16 cellular contexts compared by ENCODE assay signal in genomic region chr12:19850341-19851065, GRCh38.
DNase-seq lines count a peak whose midpoint lies in the region; ATAC-seq, FAIRE-seq and TF ChIP-seq lines count a peak whose summit lies in the region.
"Had no signal": no experiment of that assay in that cellular context is flagged by ENCODE, and none has a peak within 500 bp of the region (broad histone marks: within the 10 kb centered on the region; RNA-seq: fewer than 3 reads in every experiment).

No MANE protein-coding gene starts in this region.

- no peak overlapping the region for H3K4me3 ChIP-seq in muscle layer of duodenum (ENCODE audit: low read depth in 1 of 2, low read length in 2 of 2)
- H3K4me3 ChIP-seq: testis had no signal

- peaks cover 20% of the 10 kb centered on the region for H3K4me1 Mint-ChIP-seq in activated CD8-positive, alpha-beta T cell treated with anti-CD3 and anti-CD28 coated beads for 36 hours (ENCODE audit: low read depth)
- H3K4me1 Mint-ChIP-seq in activated CD8-positive, alpha-beta T cell treated with anti-CD3 and anti-CD28 coated beads, Interleukin-2, amount 10 ng/mL, durations not matched to agents 7 days and 5 days (ENCODE audit: low read depth), result no peaks in the 10 kb centered on the region
- peaks cover 24% of the 10 kb centered on the region for H3K4me1 Mint-ChIP-seq in type B pancreatic cell (ENCODE audit: unreplicated experiment)

- no peaks in the 10 kb centered on the region for H3K27me3 ChIP-seq in muscle layer of duodenum (ENCODE audit: low read depth, low read length)
- H3K27me3 ChIP-seq: testis had no signal

- POLR2A ChIA-PET in activated CD8-positive, alpha-beta T cell treated with anti-CD3 and anti-CD28 coated beads for 36 hours (lab: Charles Lee), result interaction anchor here (0.6 kb wide), 1 partner anchor 161 kb away, joined by 3 read pairs; no protein-coding TSS in a partner anchor
- POLR2A ChIA-PET in activated CD8-positive, alpha-beta T cell treated with anti-CD3 and anti-CD28 coated beads, Interleukin-2, amount 10 ng/mL, durations not matched to agents 7 days and 5 days (lab: Charles Lee), result no interaction called here

- peak overlapping the region; percentile 28 for H3K27ac Mint-ChIP-seq in activated CD8-positive, alpha-beta T cell treated with anti-CD3 and anti-CD28 coated beads for 36 hours
- no peak overlapping the region for H3K27ac Mint-ChIP-seq in activated CD8-positive, alpha-beta T cell treated with anti-CD3 and anti-CD28 coated beads, Interleukin-2, amount 10 ng/mL, durations not matched to agents 7 days and 5 days
- peak overlapping the region; percentile 52 for H3K27ac Mint-ChIP-seq in type B pancreatic cell
- H3K27ac Mint-ChIP-seq: progenitor cell of endocrine pancreas had no signal

- peaks cover 0 to 2% of the 10 kb centered on the region in 2 donors for H3K4me1 ChIP-seq in muscle layer of duodenum (ENCODE audit: control insufficient read depth in 1 of 2, insufficient read depth in 2 of 2, low read length in 2 of 2)
- H3K4me1 ChIP-seq: testis had no signal

- H3K36me3 ChIP-seq in muscle layer of duodenum (ENCODE audit: control insufficient read depth in 1 of 2, insufficient read depth in 2 of 2, low read length in 2 of 2), result no peaks in the 10 kb centered on the region

- no peak overlapping the region for H3K4me3 Mint-ChIP-seq in activated CD8-positive, alpha-beta T cell treated with anti-CD3 and anti-CD28 coated beads for 36 hours
- no peak overlapping the region for H3K4me3 Mint-ChIP-seq in activated CD8-positive, alpha-beta T cell treated with anti-CD3 and anti-CD28 coated beads, Interleukin-2, amount 10 ng/mL, durations not matched to agents 7 days and 5 days
- H3K4me3 Mint-ChIP-seq in type B pancreatic cell, result peak overlapping the region; percentile 44

- H3K27me3 Mint-ChIP-seq in activated CD8-positive, alpha-beta T cell treated with anti-CD3 and anti-CD28 coated beads for 36 hours, result peaks cover 7% of the 10 kb centered on the region
- H3K27me3 Mint-ChIP-seq in activated CD8-positive, alpha-beta T cell treated with anti-CD3 and anti-CD28 coated beads, Interleukin-2, amount 10 ng/mL, durations not matched to agents 7 days and 5 days (ENCODE audit: low read depth), result no peaks in the 10 kb centered on the region
- H3K27me3 Mint-ChIP-seq in type B pancreatic cell, result no peaks in the 10 kb centered on the region
- H3K27me3 Mint-ChIP-seq: progenitor cell of endocrine pancreas had no signal

- peaks cover 7% of the 10 kb centered on the region for H3K36me3 Mint-ChIP-seq in activated CD8-positive, alpha-beta T cell treated with anti-CD3 and anti-CD28 coated beads for 36 hours (ENCODE audit: low read depth)
- no peaks in the 10 kb centered on the region for H3K36me3 Mint-ChIP-seq in activated CD8-positive, alpha-beta T cell treated with anti-CD3 and anti-CD28 coated beads, Interleukin-2, amount 10 ng/mL, durations not matched to agents 7 days and 5 days (ENCODE audit: low read depth)
- H3K36me3 Mint-ChIP-seq in type B pancreatic cell, result peaks cover 11% of the 10 kb centered on the region

- no peak for FAIRE-seq in GM12892 (lab: Jason Lieb, UNC)
- no peak for FAIRE-seq in GM12891 (lab: Jason Lieb, UNC)

- no peak for TF ChIP-seq POLR2A in GM12892 (IDR thresholded peaks at IDR 0.05; ENCODE audit: low read depth, low read length)
- TF ChIP-seq POLR2A in GM12891 (IDR thresholded peaks at IDR 0.05; ENCODE audit: low read depth, low read length), result no peak

- CTCF ChIA-PET in activated CD8-positive, alpha-beta T cell treated with anti-CD3 and anti-CD28 coated beads for 36 hours (lab: Charles Lee), result no interaction called here
- CTCF ChIA-PET in activated CD8-positive, alpha-beta T cell treated with anti-CD3 and anti-CD28 coated beads, Interleukin-2, amount 10 ng/mL, durations not matched to agents 7 days and 5 days (lab: Charles Lee), result no interaction called here

- H3K9me3 Mint-ChIP-seq in activated CD8-positive, alpha-beta T cell treated with anti-CD3 and anti-CD28 coated beads for 36 hours, result peaks cover 7% of the 10 kb centered on the region
- peaks cover 5% of the 10 kb centered on the region for H3K9me3 Mint-ChIP-seq in activated CD8-positive, alpha-beta T cell treated with anti-CD3 and anti-CD28 coated beads, Interleukin-2, amount 10 ng/mL, durations not matched to agents 7 days and 5 days (ENCODE audit: insufficient read depth)
- peaks cover 17% of the 10 kb centered on the region for H3K9me3 Mint-ChIP-seq in type B pancreatic cell

- DNase-seq in activated CD8-positive, alpha-beta T cell treated with anti-CD3 and anti-CD28 coated beads for 36 hours, result no peak
- no peak for DNase-seq in activated CD8-positive, alpha-beta T cell treated with anti-CD3 and anti-CD28 coated beads, Interleukin-2, amount 10 ng/mL, durations not matched to agents 7 days and 5 days
- DNase-seq in dedifferentiated amniotic fluid mesenchymal stem cell (ENCODE audit: extremely low spot score) (peak; percentile 70), type B pancreatic cell (ENCODE audit: extremely low spot score, unreplicated experiment) (no peak), GM12892 (ENCODE audit: insufficient read length) (no peak), GM12891 (ENCODE audit: insufficient read length, low spot score) (no peak)
- DNase-seq: activated CD4-positive, alpha-beta T cell treated with anti-CD3 and anti-CD28 coated beads for 48 hours; activated effector memory CD4-positive, alpha-beta T cell treated with Interleukin-2 at 50 U/mL for 16 hours; cortex of kidney; left cardiac atrium; NCI-H2081 treated with DMSO at 0.1 percent for 48 hours; testis had no signal

- H3K9me3 ChIP-seq in muscle layer of duodenum (ENCODE audit: control insufficient read depth in 1 of 2, low read length in 2 of 2), result peaks cover 0 to 9% of the 10 kb centered on the region in 2 donors
- H3K9me3 ChIP-seq: testis had no signal

- no peak for ATAC-seq in activated CD8-positive, alpha-beta T cell treated with anti-CD3 and anti-CD28 coated beads for 36 hours
- ATAC-seq in activated CD8-positive, alpha-beta T cell treated with anti-CD3 and anti-CD28 coated beads, Interleukin-2, amount 10 ng/mL, durations not matched to agents 7 days and 5 days, result no peak
- no peak for ATAC-seq in HG02798 (IDR thresholded peaks at IDR 0.05; ENCODE audit: poor library complexity, unreplicated experiment)

- intact Hi-C loops in activated CD8-positive, alpha-beta T cell treated with anti-CD3 and anti-CD28 coated beads for 36 hours (cut with micrococcal nuclease), result no loop called here

- no peak for TF ChIP-seq CTCF in activated CD8-positive, alpha-beta T cell treated with anti-CD3 and anti-CD28 coated beads for 36 hours (IDR thresholded peaks at IDR 0.05)
- TF ChIP-seq CTCF in type B pancreatic cell (conservative IDR thresholded peaks at IDR 0.05), result no peak

- peak overlapping the region; percentile 7 for H3K27ac ChIP-seq in muscle layer of duodenum (ENCODE audit: low read length)
- H3K27ac ChIP-seq: KMS-11, testis had no signal

TF ChIP-seq in GM12891, 5 proteins besides CTCF, POLR2A, EP300 and RAD21:
- no peak for TF ChIP-seq POU2F2 (IDR thresholded peaks at IDR 0.05; ENCODE audit: low read depth, low read length)
- TF ChIP-seq SPI1 (IDR thresholded peaks at IDR 0.05; ENCODE audit: low read depth, low read length), result no peak
- no peak for TF ChIP-seq PAX5 (IDR thresholded peaks at IDR 0.05; ENCODE audit: insufficient read depth, low read length, severe bottlenecking)
- TF ChIP-seq POLR2AphosphoS5 (IDR thresholded peaks at IDR 0.05; ENCODE audit: low read depth, low read length), result no peak
- TF ChIP-seq TAF1 (IDR thresholded peaks at IDR 0.05; ENCODE audit: low read depth, low read length), result no peak
TF ChIP-seq in GM12891: peak in this region for 0.
